ENCODE assay signal across 24 cellular contexts in the genomic region with DNA sequence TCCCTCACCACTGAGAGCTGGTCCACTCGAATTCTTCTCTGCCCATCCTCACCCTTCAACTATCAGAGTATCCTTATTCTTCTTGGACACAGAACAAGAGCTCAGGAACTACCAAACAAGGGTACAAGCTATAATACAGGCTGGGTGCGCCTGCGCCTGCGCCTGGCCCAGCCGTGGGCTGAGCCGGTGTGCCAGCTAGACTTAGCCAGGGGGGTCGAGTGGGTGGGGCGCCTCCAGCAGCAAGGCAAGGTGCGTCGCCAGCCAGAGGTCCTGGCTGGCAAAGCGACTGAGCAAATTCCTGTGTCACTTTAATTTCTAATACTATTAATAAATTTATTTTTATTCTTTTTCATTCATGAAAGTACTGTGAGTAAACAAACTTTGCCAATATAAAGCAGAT.
"Had no signal": no experiment of that assay in that cellular context is flagged by ENCODE, and none has a peak within 500 bp of the region (broad histone marks: within the 10 kb centered on the region; RNA-seq: fewer than 3 reads in every experiment).

No MANE protein-coding gene starts in this region.

- H2AFZ ChIP-seq: neural progenitor cell, parathyroid adenoma had no signal

- H3K27ac Mint-ChIP-seq: naive thymus-derived CD4-positive, alpha-beta T cell; nephron; neural progenitor cell; progenitor cell of endocrine pancreas; stimulated activated naive B cell treated with anti-CD40 and anti-IgM and Interleukin-4, amounts not matched to agents 10 μg/mL and 1 μg/mL and 100 μg/mL, for 72 hours; stimulated activated naive CD8-positive, alpha-beta T cell treated with anti-CD3 and anti-CD28 coated beads, Interleukin-15, Interleukin-2, amounts not matched to agents 100 ng/mL and 50 ng/mL, for 24 hours had no signal

- H3K4me3 Mint-ChIP-seq: naive thymus-derived CD4-positive, alpha-beta T cell; nephron; neural progenitor cell; stimulated activated naive B cell treated with anti-CD40 and anti-IgM and Interleukin-4, amounts not matched to agents 10 μg/mL and 1 μg/mL and 100 μg/mL, for 72 hours; stimulated activated naive CD8-positive, alpha-beta T cell treated with anti-CD3 and anti-CD28 coated beads, Interleukin-15, Interleukin-2, amounts not matched to agents 100 ng/mL and 50 ng/mL, for 24 hours had no signal

- H3K4me3 ChIP-seq: dorsolateral prefrontal cortex, lung, neural progenitor cell, right atrium auricular region, sigmoid colon, thoracic aorta, tibial nerve, upper lobe of left lung had no signal

- ATAC-seq: left lobe of liver; naive thymus-derived CD4-positive, alpha-beta T cell; stimulated activated naive B cell treated with anti-CD40 and anti-IgM and Interleukin-4, amounts not matched to agents 10 μg/mL and 1 μg/mL and 100 μg/mL, for 72 hours had no signal

- FAIRE-seq: colon, frontal cortex, keratinocyte, urothelium cell line had no signal

- H3K79me2 ChIP-seq: parathyroid adenoma had no signal

- H3K4me1 ChIP-seq: neural progenitor cell, parathyroid adenoma, right atrium auricular region, sigmoid colon, tibial nerve, upper lobe of left lung had no signal

- H3K9me3 ChIP-seq: right atrium auricular region, sigmoid colon, thoracic aorta, tibial nerve had no signal

- DNase-seq: dorsolateral prefrontal cortex; effector CD4-positive, alpha-beta T cell; mesendoderm; midbrain; naive thymus-derived CD4-positive, alpha-beta T cell; sigmoid colon; stimulated activated CD4-positive, alpha-beta T cell treated with anti-CD3 and anti-CD28 coated beads, Interleukin-15, amount 100 ng/mL, for 24 hours; stimulated activated CD4-positive, alpha-beta T cell treated with anti-CD3 and anti-CD28 coated beads, Interleukin-2, amount 100 ng/mL, for 48 hours; stimulated activated naive B cell treated with anti-CD40 and anti-IgM and Interleukin-4, amounts not matched to agents 10 μg/mL and 1 μg/mL and 100 μg/mL, for 72 hours had no signal

- H3K36me3 ChIP-seq: neural progenitor cell, right atrium auricular region, sigmoid colon, thoracic aorta, tibial nerve, upper lobe of left lung had no signal

- H3K4me1 Mint-ChIP-seq: naive thymus-derived CD4-positive, alpha-beta T cell; neural progenitor cell; stimulated activated naive B cell treated with anti-CD40 and anti-IgM and Interleukin-4, amounts not matched to agents 10 μg/mL and 1 μg/mL and 100 μg/mL, for 72 hours had no signal

- H3K9me3 Mint-ChIP-seq: nephron, neural progenitor cell had no signal

- H3K36me3 Mint-ChIP-seq: naive thymus-derived CD4-positive, alpha-beta T cell; neural progenitor cell; stimulated activated naive B cell treated with anti-CD40 and anti-IgM and Interleukin-4, amounts not matched to agents 10 μg/mL and 1 μg/mL and 100 μg/mL, for 72 hours had no signal

- H3K27me3 ChIP-seq: dorsolateral prefrontal cortex, right atrium auricular region, sigmoid colon, tibial nerve, upper lobe of left lung had no signal

- H3K27ac ChIP-seq: dorsolateral prefrontal cortex, neural progenitor cell, parathyroid adenoma, right atrium auricular region, sigmoid colon, thoracic aorta, tibial nerve, upper lobe of left lung had no signal

- H3K4me2 ChIP-seq: neural progenitor cell had no signal

- H3K9ac ChIP-seq: neural progenitor cell, parathyroid adenoma had no signal

- H3K27me3 Mint-ChIP-seq: naive thymus-derived CD4-positive, alpha-beta T cell; progenitor cell of endocrine pancreas; stimulated activated naive B cell treated with anti-CD40 and anti-IgM and Interleukin-4, amounts not matched to agents 10 μg/mL and 1 μg/mL and 100 μg/mL, for 72 hours; stimulated activated naive CD8-positive, alpha-beta T cell treated with anti-CD3 and anti-CD28 coated beads, Interleukin-15, Interleukin-2, amounts not matched to agents 100 ng/mL and 50 ng/mL, for 24 hours had no signal
